2 cellular contexts compared by ENCODE assay signal in the genomic region with DNA sequence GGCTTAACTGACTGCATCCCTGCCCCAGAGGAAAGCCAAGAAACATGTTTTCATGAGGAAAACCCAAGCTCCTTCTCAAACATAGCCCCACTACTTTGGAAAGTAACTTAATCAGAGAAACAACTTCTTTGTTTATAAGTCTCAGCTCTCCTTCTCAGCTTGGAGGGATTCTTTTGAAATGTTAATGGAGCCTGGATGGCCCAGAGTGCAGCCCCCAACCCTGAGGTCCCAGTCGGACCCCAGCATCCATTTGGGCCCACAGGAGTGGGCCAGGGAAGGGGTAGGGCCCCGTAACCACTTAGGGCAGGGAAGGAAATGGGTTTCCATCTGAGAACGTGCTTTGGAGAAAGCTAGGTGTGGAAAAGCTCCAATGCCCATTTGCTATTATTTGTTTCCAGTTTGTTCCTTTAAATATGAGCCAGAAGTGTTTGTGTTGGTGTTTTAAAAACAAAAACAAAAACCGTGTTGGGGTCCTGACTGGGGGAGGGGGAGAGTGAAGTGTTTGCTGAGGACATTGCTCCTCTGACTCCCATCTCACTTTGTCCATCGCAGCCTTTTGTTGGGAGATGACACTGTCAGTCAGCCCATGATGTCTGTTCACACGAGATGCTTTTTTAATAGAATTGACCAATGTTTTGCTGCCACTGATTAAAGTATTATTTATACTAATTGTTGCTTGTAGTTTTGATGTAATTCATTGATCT.
TF ChIP-seq lines count a peak whose summit lies in the region.

No MANE protein-coding gene starts in this region.

TF ChIP-seq in GM23338, 12 proteins besides CTCF, POLR2A, EP300 and RAD21:
- peak; percentile 61 for TF ChIP-seq EZH2 (IDR thresholded peaks at IDR 0.05; ENCODE audit: low read depth, unreplicated experiment)
- no peak for TF ChIP-seq EZH2phosphoT487 (IDR thresholded peaks at IDR 0.05; ENCODE audit: unreplicated experiment)

TF ChIP-seq in H1, 55 proteins besides CTCF, POLR2A, EP300 and RAD21:
- TF ChIP-seq CHD7 (IDR thresholded peaks at IDR 0.05; ENCODE audit: insufficient replicate concordance, low read length) (peak; percentile 38), KDM1A (IDR thresholded peaks at IDR 0.05; ENCODE audit: borderline replicate concordance, low read length) (0 out of 2 replicates have a peak, but pooled peaks have one; percentile 20)
- TF ChIP-seq, protein P1, sequence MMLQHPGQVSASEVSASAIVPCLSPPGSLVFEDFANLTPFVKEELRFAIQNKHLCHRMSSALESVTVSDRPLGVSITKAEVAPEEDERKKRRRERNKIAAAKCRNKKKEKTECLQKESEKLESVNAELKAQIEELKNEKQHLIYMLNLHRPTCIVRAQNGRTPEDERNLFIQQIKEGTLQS (IDR thresholded peaks at IDR 0.05; ENCODE audit: insufficient read depth, low read depth, low read length): no peak
